In the genomic region with DNA sequence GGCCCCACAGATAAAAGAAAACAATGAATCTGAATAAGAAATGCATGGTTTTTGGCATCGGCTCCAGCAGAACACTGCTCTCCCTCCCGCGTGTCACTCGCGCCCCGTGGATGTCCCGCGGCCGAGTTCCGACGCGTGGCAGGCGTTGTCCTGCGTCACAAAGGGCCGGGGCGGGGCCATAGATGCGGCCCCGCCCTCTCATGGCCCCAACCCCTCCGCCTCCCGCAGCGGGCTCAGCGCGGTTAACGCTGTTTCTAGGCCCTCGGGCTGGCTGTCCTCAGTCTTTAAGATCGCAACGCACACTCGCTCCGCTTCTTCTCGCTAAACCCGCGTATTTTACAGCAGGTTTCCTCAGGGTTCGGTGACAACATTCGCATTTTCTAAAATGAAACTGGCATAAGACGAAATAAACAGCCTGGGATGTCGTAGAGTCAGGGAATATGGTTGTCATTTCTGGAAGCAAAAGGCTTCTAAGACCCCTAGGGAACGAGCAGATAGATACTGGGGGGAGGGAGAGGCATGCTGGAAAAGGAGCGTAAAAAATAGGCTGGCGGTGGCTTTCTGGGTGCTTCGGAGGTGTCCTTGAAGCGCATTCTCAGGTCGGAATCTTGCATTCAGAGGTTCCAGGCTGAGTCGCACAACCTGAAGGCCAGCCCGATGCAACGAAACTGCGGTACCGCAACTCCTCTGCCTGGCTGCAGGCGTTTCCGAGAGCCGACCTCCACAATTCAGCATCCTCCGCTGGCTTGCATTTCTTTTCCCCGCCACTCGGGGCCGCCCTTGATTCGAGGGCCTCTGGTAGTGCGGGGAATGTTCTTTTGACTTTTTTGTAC, we compare ENCODE assay signal across 1 cellular context.
TF ChIP-seq lines count a peak whose summit lies in the region.

A gene with protein sequence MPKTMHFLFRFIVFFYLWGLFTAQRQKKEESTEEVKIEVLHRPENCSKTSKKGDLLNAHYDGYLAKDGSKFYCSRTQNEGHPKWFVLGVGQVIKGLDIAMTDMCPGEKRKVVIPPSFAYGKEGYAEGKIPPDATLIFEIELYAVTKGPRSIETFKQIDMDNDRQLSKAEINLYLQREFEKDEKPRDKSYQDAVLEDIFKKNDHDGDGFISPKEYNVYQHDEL (minus strand): TSS at position 159 of the 833 bp plus-strand sequence. CDS start 101 bp downstream, at position 58.

TF ChIP-seq in A549, 52 proteins besides CTCF, POLR2A, EP300 and RAD21 (continued from another document):
- TF ChIP-seq, protein P1, sequence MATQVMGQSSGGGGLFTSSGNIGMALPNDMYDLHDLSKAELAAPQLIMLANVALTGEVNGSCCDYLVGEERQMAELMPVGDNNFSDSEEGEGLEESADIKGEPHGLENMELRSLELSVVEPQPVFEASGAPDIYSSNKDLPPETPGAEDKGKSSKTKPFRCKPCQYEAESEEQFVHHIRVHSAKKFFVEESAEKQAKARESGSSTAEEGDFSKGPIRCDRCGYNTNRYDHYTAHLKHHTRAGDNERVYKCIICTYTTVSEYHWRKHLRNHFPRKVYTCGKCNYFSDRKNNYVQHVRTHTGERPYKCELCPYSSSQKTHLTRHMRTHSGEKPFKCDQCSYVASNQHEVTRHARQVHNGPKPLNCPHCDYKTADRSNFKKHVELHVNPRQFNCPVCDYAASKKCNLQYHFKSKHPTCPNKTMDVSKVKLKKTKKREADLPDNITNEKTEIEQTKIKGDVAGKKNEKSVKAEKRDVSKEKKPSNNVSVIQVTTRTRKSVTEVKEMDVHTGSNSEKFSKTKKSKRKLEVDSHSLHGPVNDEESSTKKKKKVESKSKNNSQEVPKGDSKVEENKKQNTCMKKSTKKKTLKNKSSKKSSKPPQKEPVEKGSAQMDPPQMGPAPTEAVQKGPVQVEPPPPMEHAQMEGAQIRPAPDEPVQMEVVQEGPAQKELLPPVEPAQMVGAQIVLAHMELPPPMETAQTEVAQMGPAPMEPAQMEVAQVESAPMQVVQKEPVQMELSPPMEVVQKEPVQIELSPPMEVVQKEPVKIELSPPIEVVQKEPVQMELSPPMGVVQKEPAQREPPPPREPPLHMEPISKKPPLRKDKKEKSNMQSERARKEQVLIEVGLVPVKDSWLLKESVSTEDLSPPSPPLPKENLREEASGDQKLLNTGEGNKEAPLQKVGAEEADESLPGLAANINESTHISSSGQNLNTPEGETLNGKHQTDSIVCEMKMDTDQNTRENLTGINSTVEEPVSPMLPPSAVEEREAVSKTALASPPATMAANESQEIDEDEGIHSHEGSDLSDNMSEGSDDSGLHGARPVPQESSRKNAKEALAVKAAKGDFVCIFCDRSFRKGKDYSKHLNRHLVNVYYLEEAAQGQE (IDR thresholded peaks at IDR 0.05): no peak
- TF ChIP-seq MAZ (IDR thresholded peaks at IDR 0.05; ENCODE audit: borderline replicate concordance, low read depth, low read length) (no peak), MYC (IDR thresholded peaks at IDR 0.05; ENCODE audit: borderline replicate concordance, low read length) (peak; percentile 61; the same call in 1 of the 2 replicates), ZSCAN20 (CRISPR knock-in tag; IDR thresholded peaks at IDR 0.05) (no peak)
- TF ChIP-seq, protein P2, sequence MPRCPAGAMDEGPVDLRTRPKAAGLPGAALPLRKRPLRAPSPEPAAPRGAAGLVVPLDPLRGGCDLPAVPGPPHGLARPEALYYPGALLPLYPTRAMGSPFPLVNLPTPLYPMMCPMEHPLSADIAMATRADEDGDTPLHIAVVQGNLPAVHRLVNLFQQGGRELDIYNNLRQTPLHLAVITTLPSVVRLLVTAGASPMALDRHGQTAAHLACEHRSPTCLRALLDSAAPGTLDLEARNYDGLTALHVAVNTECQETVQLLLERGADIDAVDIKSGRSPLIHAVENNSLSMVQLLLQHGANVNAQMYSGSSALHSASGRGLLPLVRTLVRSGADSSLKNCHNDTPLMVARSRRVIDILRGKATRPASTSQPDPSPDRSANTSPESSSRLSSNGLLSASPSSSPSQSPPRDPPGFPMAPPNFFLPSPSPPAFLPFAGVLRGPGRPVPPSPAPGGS (IDR thresholded peaks at IDR 0.05): peak; percentile 50; the same call in 1 of the 3 replicates
